In the genomic region with DNA sequence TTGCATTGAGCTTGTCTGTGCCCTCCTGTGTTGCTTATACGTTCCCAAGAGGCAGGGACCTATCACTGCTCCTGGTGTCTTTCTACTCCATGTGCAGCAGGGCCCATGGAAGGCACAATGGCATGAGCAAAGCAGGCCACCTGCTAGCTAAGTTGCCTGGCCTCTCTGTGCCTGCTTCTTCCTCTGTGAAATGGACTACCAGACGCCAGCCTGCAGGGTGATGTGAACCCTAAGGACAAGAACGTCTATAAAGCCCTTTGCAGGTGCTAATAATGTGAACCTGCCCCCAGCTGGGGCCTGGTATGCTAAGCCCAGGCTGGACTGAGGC, we compare ENCODE assay signal across 17 cellular contexts. TPM values are rescaled to one million over a fixed set of nuclear protein-coding genes. Genes with fewer than 3 reads are reported as not detected.
DNase-seq lines count a peak whose midpoint lies in the region; ATAC-seq and TF ChIP-seq lines count a peak whose summit lies in the region.
"Had no signal": no experiment of that assay in that cellular context is flagged by ENCODE, and none has a peak within 500 bp of the region (broad histone marks: within the 10 kb centered on the region; RNA-seq: fewer than 3 reads in every experiment).

No MANE protein-coding gene starts in this region.

- no peak overlapping the region for H3K4ac ChIP-seq in H9 (ENCODE audit: low read depth, low read length)
- H3K4ac ChIP-seq in trophoblast cell (ENCODE audit: low read depth, low read length): no peak overlapping the region

- intact Hi-C loops in activated CD4-positive, alpha-beta memory T cell treated with anti-CD3 and anti-CD28 coated beads for 36 hours (cut with micrococcal nuclease): loop anchor here (10.0 kb wide), 2 partner anchors 254 to 636 kb away; a partner anchor contains a TSS
- intact Hi-C loops in colonic mucosa (cut with DNase I): no loop called here

- H2AK5ac ChIP-seq in H9 (ENCODE audit: insufficient read length, low read length): no peak overlapping the region
- H2AK5ac ChIP-seq in trophoblast cell (ENCODE audit: low read length): no peak overlapping the region

- WGBS in H9 (ENCODE audit: extremely low coverage, insufficient read length, low lambda C conversion rate): no CpG with 5 or more reads among the region's 3 CpGs
- no CpG with 5 or more reads among the region's 3 CpGs for WGBS in trophoblast cell (ENCODE audit: extremely low coverage, insufficient coverage, insufficient read length)

- H3K23ac ChIP-seq in H9 (ENCODE audit: insufficient read length, low read depth, low read length) (no peak overlapping the region), trophoblast cell (ENCODE audit: low read length) (no peak overlapping the region)

- H3K4me2 ChIP-seq in H9 (ENCODE audit: insufficient read depth, insufficient read length, low read length) (no peak overlapping the region), trophoblast cell (ENCODE audit: low read length) (no peak overlapping the region)
- H3K4me2 ChIP-seq: KMS-11 had no signal

- H2BK20ac ChIP-seq in H9 (ENCODE audit: low read depth, low read length, poor library complexity, severe bottlenecking): no peak overlapping the region

- no peak overlapping the region for H4K8ac ChIP-seq in H9 (replicated peaks; ENCODE audit: insufficient read length, low read depth, low read length)
- no peak overlapping the region for H4K8ac ChIP-seq in trophoblast cell (ENCODE audit: low read depth, low read length)

- H3K14ac ChIP-seq in H9 (ENCODE audit: insufficient read depth, low read length): no peak overlapping the region
- no peak overlapping the region for H3K14ac ChIP-seq in trophoblast cell (ENCODE audit: low read length)

- H3K27ac Mint-ChIP-seq in activated CD4-positive, alpha-beta memory T cell treated with anti-CD3 and anti-CD28 coated beads for 36 hours: peak overlapping the region; percentile 9
- H3K27ac Mint-ChIP-seq in activated CD4-positive, alpha-beta memory T cell treated with anti-CD3 and anti-CD28 coated beads, Interleukin-2, amount 10 ng/mL, durations not matched to agents 7 days and 5 days: no peak overlapping the region
- peak overlapping the region in 2 of 3 experiments; percentile 71 to 78; a peak in 3 of 7 replicates for H3K27ac Mint-ChIP-seq in H9

- H2BK120ac ChIP-seq in H9 (ENCODE audit: low read depth, low read length, poor library complexity, severe bottlenecking) (no peak overlapping the region), trophoblast cell (ENCODE audit: insufficient read depth, low read length, poor library complexity) (no peak overlapping the region)

- POLR2A ChIA-PET in activated CD4-positive, alpha-beta memory T cell treated with anti-CD3 and anti-CD28 coated beads for 36 hours (lab: Charles Lee): no interaction called here
- POLR2A ChIA-PET in activated CD4-positive, alpha-beta memory T cell treated with anti-CD3 and anti-CD28 coated beads, Interleukin-2, amount 10 ng/mL, durations not matched to agents 7 days and 5 days (lab: Charles Lee): interaction anchor here (1.5 to 1.6 kb wide), 2 partner anchors 9 to 13 kb away, joined by 4 read pairs; no protein-coding TSS in a partner anchor

- H3K4me1 ChIP-seq in H9 (ENCODE audit: insufficient read depth, low read length) (no peaks in the 10 kb centered on the region; the same call in 1 of the 2 replicates), colonic mucosa (peaks cover 35% of the 10 kb centered on the region), trophoblast cell (ENCODE audit: control insufficient read depth in 1 of 2, insufficient read depth in 2 of 2, low read length in 2 of 2) (peaks cover 8 to 10% of the 10 kb centered on the region in 2 experiments)

- no peaks in the 10 kb centered on the region for H4K20me1 ChIP-seq in H9 (ENCODE audit: control insufficient read depth, insufficient read depth, insufficient read length)

- H3K9ac ChIP-seq in H9 (ENCODE audit: extremely low read depth, insufficient read length, low read length) (no peak overlapping the region), colonic mucosa (ENCODE audit: low read depth in 2 of 2, low read length in 2 of 2) (peak overlapping the region; percentile 12 to 27), trophoblast cell (ENCODE audit: low read length) (no peak overlapping the region)
- H3K9ac ChIP-seq: KMS-11 had no signal

- H3K56ac ChIP-seq in H9 (ENCODE audit: insufficient read length, low read depth, low read length): no peak overlapping the region

- no peak overlapping the region for H4K12ac ChIP-seq in trophoblast cell (ENCODE audit: low read depth, low read length)

- no peak overlapping the region for H2BK15ac ChIP-seq in H9 (ENCODE audit: low read depth, low read length)

- H3K27me3 ChIP-seq in H9 (ENCODE audit: insufficient read depth, low read length) (no peaks in the 10 kb centered on the region), colonic mucosa (no peaks in the 10 kb centered on the region), trophoblast cell (ENCODE audit: insufficient read depth, low read length) (no peaks in the 10 kb centered on the region)
- H3K27me3 ChIP-seq: sigmoid colon had no signal

- H3K9me3 Mint-ChIP-seq in activated CD4-positive, alpha-beta memory T cell treated with anti-CD3 and anti-CD28 coated beads for 36 hours: no peaks in the 10 kb centered on the region
- H3K9me3 Mint-ChIP-seq in activated CD4-positive, alpha-beta memory T cell treated with anti-CD3 and anti-CD28 coated beads, Interleukin-2, amount 10 ng/mL, durations not matched to agents 7 days and 5 days: no peaks in the 10 kb centered on the region
- no peaks in the 10 kb centered on the region; a peak in 2 of 5 replicates for H3K9me3 Mint-ChIP-seq in H9

- no peak overlapping the region for H3K27ac ChIP-seq in H9 (ENCODE audit: insufficient read length, low read depth, low read length)
- H3K27ac ChIP-seq in colonic mucosa: peak overlapping the region; percentile 87
- H3K27ac ChIP-seq in trophoblast cell (ENCODE audit: low read depth, low read length): no peak overlapping the region
- H3K27ac ChIP-seq: KMS-11, sigmoid colon had no signal

- H2BK5ac ChIP-seq in H9 (ENCODE audit: insufficient read length, low read length) (no peak overlapping the region), trophoblast cell (ENCODE audit: low read depth, low read length, poor library complexity) (no peak overlapping the region)

- H3T11ph ChIP-seq in H9 (ENCODE audit: low read length): no peak overlapping the region

- peaks cover 23% of the 10 kb centered on the region for H3K4me1 Mint-ChIP-seq in activated CD4-positive, alpha-beta memory T cell treated with anti-CD3 and anti-CD28 coated beads for 36 hours (ENCODE audit: low read depth)
- peaks cover 26% of the 10 kb centered on the region for H3K4me1 Mint-ChIP-seq in activated CD4-positive, alpha-beta memory T cell treated with anti-CD3 and anti-CD28 coated beads, Interleukin-2, amount 10 ng/mL, durations not matched to agents 7 days and 5 days
- peaks cover 20 to 21% of the 10 kb centered on the region in 2 experiments for H3K4me1 Mint-ChIP-seq in H9

- no peaks in the 10 kb centered on the region for H3K9me3 ChIP-seq in H9 (ENCODE audit: control insufficient read depth, low read depth, low read length)
- H3K9me3 ChIP-seq in colonic mucosa: no peaks in the 10 kb centered on the region
- H3K9me3 ChIP-seq in trophoblast cell (ENCODE audit: insufficient read depth, low read depth, low read length): no peaks in the 10 kb centered on the region
- H3K9me3 ChIP-seq: sigmoid colon had no signal

- no peak overlapping the region for H3K18ac ChIP-seq in H9 (ENCODE audit: insufficient read length, low read depth, low read length)
- peak overlapping the region; percentile 1 for H3K18ac ChIP-seq in trophoblast cell (ENCODE audit: low read length)

- H3K79me2 ChIP-seq in H9 (ENCODE audit: insufficient read depth, low read length) (peaks cover 12% of the 10 kb centered on the region; the same call in 1 of the 2 replicates), trophoblast cell (ENCODE audit: control insufficient read depth, insufficient read depth, low read length, poor library complexity) (peaks cover 11% of the 10 kb centered on the region)

- H2BK12ac ChIP-seq in H9 (ENCODE audit: insufficient read length, low read depth, low read length) (no peak overlapping the region), trophoblast cell (ENCODE audit: low read length) (no peak overlapping the region)

- peaks cover 12% of the 10 kb centered on the region for H3K36me3 ChIP-seq in colonic mucosa
- H3K36me3 ChIP-seq in trophoblast cell (ENCODE audit: control insufficient read depth in 1 of 2, insufficient read depth in 2 of 2, low read length in 2 of 2): peaks cover 28 to 32% of the 10 kb centered on the region in 2 experiments

- peaks cover 19% of the 10 kb centered on the region for H3K36me3 Mint-ChIP-seq in activated CD4-positive, alpha-beta memory T cell treated with anti-CD3 and anti-CD28 coated beads for 36 hours
- H3K36me3 Mint-ChIP-seq in activated CD4-positive, alpha-beta memory T cell treated with anti-CD3 and anti-CD28 coated beads, Interleukin-2, amount 10 ng/mL, durations not matched to agents 7 days and 5 days (ENCODE audit: low read depth): peaks cover 30% of the 10 kb centered on the region
- peaks cover 9 to 39% (median 34%) of the 10 kb centered on the region in 3 experiments for H3K36me3 Mint-ChIP-seq in H9 (ENCODE audit: insufficient read depth in 1 of 3, low read depth in 3 of 3)

- TF ChIP-seq CTCF in H9 (conservative IDR thresholded peaks at IDR 0.05): no peak
- no peak for TF ChIP-seq CTCF in colonic mucosa (IDR thresholded peaks at IDR 0.05)

- H2AFZ ChIP-seq in H9 (ENCODE audit: low read length): no peak overlapping the region
- no peak overlapping the region for H2AFZ ChIP-seq in trophoblast cell (ENCODE audit: insufficient read depth, low read length, poor library complexity)

- H3K23me2 ChIP-seq in H9 (ENCODE audit: insufficient read length, low read depth, low read length, poor library complexity, severe bottlenecking): peaks cover 10% of the 10 kb centered on the region

- CTCF ChIA-PET in activated CD4-positive, alpha-beta memory T cell treated with anti-CD3 and anti-CD28 coated beads for 36 hours (lab: Charles Lee): no interaction called here
- CTCF ChIA-PET in activated CD4-positive, alpha-beta memory T cell treated with anti-CD3 and anti-CD28 coated beads, Interleukin-2, amount 10 ng/mL, durations not matched to agents 7 days and 5 days (lab: Charles Lee): no interaction called here

- H3K79me1 ChIP-seq in H9 (ENCODE audit: insufficient read depth, low read depth, low read length, poor library complexity, severe bottlenecking) (peaks cover 7% of the 10 kb centered on the region), trophoblast cell (ENCODE audit: low read length) (peaks cover 9% of the 10 kb centered on the region)

- no peak for DNase-seq in activated CD4-positive, alpha-beta memory T cell treated with anti-CD3 and anti-CD28 coated beads for 36 hours
- DNase-seq in activated CD4-positive, alpha-beta memory T cell treated with anti-CD3 and anti-CD28 coated beads, Interleukin-2, amount 10 ng/mL, durations not matched to agents 7 days and 5 days: no peak
- DNase-seq in H9: no peak
- no peak for DNase-seq in colonic mucosa
- no peak for DNase-seq in trophoblast cell
- DNase-seq in effector CD8-positive, alpha-beta T cell (lab: John Stamatoyannopoulos, UW): no peak
- no peak for DNase-seq in DMS 273 treated with DMSO at 0.1 percent for 48 hours (lab: John Stamatoyannopoulos, UW)
- DNase-seq: activated CD4-positive, alpha-beta T cell treated with anti-CD3 and anti-CD28 coated beads, Interleukin-2, amount 50 U/mL, for 1 hour; activated effector memory CD4-positive, alpha-beta T cell treated with anti-CD3 and anti-CD28 coated beads, Interleukin-2, amount 50 U/mL, for 16 hours; caudate nucleus; NCI-H187 treated with DMSO at 0.1 percent for 48 hours; NCI-H526 treated with DMSO at 0.1 percent for 48 hours; sigmoid colon; T-helper 9 cell had no signal

- ATAC-seq in GM21447 (IDR thresholded peaks at IDR 0.05; ENCODE audit: unreplicated experiment): no peak

- no peaks in the 10 kb centered on the region for H3K27me3 Mint-ChIP-seq in activated CD4-positive, alpha-beta memory T cell treated with anti-CD3 and anti-CD28 coated beads for 36 hours
- no peaks in the 10 kb centered on the region for H3K27me3 Mint-ChIP-seq in activated CD4-positive, alpha-beta memory T cell treated with anti-CD3 and anti-CD28 coated beads, Interleukin-2, amount 10 ng/mL, durations not matched to agents 7 days and 5 days
- H3K27me3 Mint-ChIP-seq in H9 (ENCODE audit: low read depth): no peaks in the 10 kb centered on the region

- H3K4me3 ChIP-seq in colonic mucosa: no peak overlapping the region
- H3K4me3 ChIP-seq in trophoblast cell (ENCODE audit: low read depth, low read length): no peak overlapping the region
- H3K4me3 ChIP-seq: sigmoid colon had no signal

- H4K91ac ChIP-seq in H9 (ENCODE audit: insufficient read length, low read depth, low read length) (no peak overlapping the region), trophoblast cell (ENCODE audit: low read depth, low read length) (no peak overlapping the region)

- H4K5ac ChIP-seq in H9 (ENCODE audit: insufficient read length, low read depth, low read length): no peak overlapping the region

- H3K4me3 Mint-ChIP-seq in activated CD4-positive, alpha-beta memory T cell treated with anti-CD3 and anti-CD28 coated beads for 36 hours: no peak overlapping the region
- H3K4me3 Mint-ChIP-seq in activated CD4-positive, alpha-beta memory T cell treated with anti-CD3 and anti-CD28 coated beads, Interleukin-2, amount 10 ng/mL, durations not matched to agents 7 days and 5 days: no peak overlapping the region
- H3K4me3 Mint-ChIP-seq in H9: no peak overlapping the region

RNA-seq across cellular contexts. Expression of a gene that starts 4.1 kb away (rescaled TPM):
- total RNA-seq in activated CD4-positive, alpha-beta memory T cell treated with anti-CD3 and anti-CD28 coated beads for 36 hours: 10 to 100 TPM; 94.2 to 99.5 TPM
- total RNA-seq in activated CD4-positive, alpha-beta memory T cell treated with anti-CD3 and anti-CD28 coated beads, Interleukin-2, amount 10 ng/mL, durations not matched to agents 7 days and 5 days: 100 to 1,000 TPM; 115 to 118 TPM
- total RNA-seq in H9 (2021) (87.4 and 99.8 TPM in 2 replicates), colonic mucosa (100 to 1,000 TPM; 188 to 207 TPM)
- 42.2 and 45.8 TPM in 2 replicates for polyA plus RNA-seq in trophoblast cell (2013)

RNA-seq across cellular contexts. Expression of a gene that starts 4.9 kb away (rescaled TPM):
- 100 to 1,000 TPM; 131 TPM for total RNA-seq in activated CD4-positive, alpha-beta memory T cell treated with anti-CD3 and anti-CD28 coated beads for 36 hours
- 10 to 100 TPM; 87.1 to 93.5 TPM for total RNA-seq in activated CD4-positive, alpha-beta memory T cell treated with anti-CD3 and anti-CD28 coated beads, Interleukin-2, amount 10 ng/mL, durations not matched to agents 7 days and 5 days
- total RNA-seq in H9 (2021): 205 and 212 TPM in 2 replicates
- 100 to 1,000 TPM in 1 of 2 donors, 10 to 100 TPM in 1; 71.4 to 142 TPM for total RNA-seq in colonic mucosa
- 81.7 and 84.3 TPM in 2 replicates for polyA plus RNA-seq in trophoblast cell (2013)

RNA-seq across cellular contexts. Expression of a gene that starts 42.0 kb away (rescaled TPM):
- total RNA-seq in activated CD4-positive, alpha-beta memory T cell treated with anti-CD3 and anti-CD28 coated beads for 36 hours: 1 to 10 TPM; 1.1 to 1.2 TPM
- total RNA-seq in activated CD4-positive, alpha-beta memory T cell treated with anti-CD3 and anti-CD28 coated beads, Interleukin-2, amount 10 ng/mL, durations not matched to agents 7 days and 5 days: 1 to 10 TPM in 1 of 2 experiments, under 1 TPM in 1; 0.93 to 2.1 TPM
- total RNA-seq in H9 (2021): 16.4 and 18.1 TPM in 2 replicates
- total RNA-seq in colonic mucosa: 10 to 100 TPM in 1 of 2 donors, 1 to 10 TPM in 1; 7.9 to 10.2 TPM
- 7.1 and 7.5 TPM in 2 replicates for polyA plus RNA-seq in trophoblast cell (2013)

RNA-seq across cellular contexts. Expression of a gene that starts 52.1 kb away (rescaled TPM):
- 10 to 100 TPM; 39.5 to 41.5 TPM for total RNA-seq in activated CD4-positive, alpha-beta memory T cell treated with anti-CD3 and anti-CD28 coated beads for 36 hours
- 10 to 100 TPM; 64.6 to 68.4 TPM for total RNA-seq in activated CD4-positive, alpha-beta memory T cell treated with anti-CD3 and anti-CD28 coated beads, Interleukin-2, amount 10 ng/mL, durations not matched to agents 7 days and 5 days
- total RNA-seq in H9 (2021): 19.5 and 20.5 TPM in 2 replicates
- total RNA-seq in colonic mucosa: 10 to 100 TPM; 16.8 to 50.4 TPM
- polyA plus RNA-seq in trophoblast cell (2013): 14.0 and 15.1 TPM in 2 replicates

RNA-seq across cellular contexts. Expression of a gene that starts 55.7 kb away (rescaled TPM):
- under 1 TPM; 0.19 to 0.31 TPM for total RNA-seq in activated CD4-positive, alpha-beta memory T cell treated with anti-CD3 and anti-CD28 coated beads for 36 hours
- under 1 TPM; 0.30 to 0.33 TPM for total RNA-seq in activated CD4-positive, alpha-beta memory T cell treated with anti-CD3 and anti-CD28 coated beads, Interleukin-2, amount 10 ng/mL, durations not matched to agents 7 days and 5 days
- total RNA-seq in H9 (2021): 0.07 TPM in 1 of 2 replicates, not detected in the other
- total RNA-seq in colonic mucosa: under 1 TPM; 0.16 to 0.20 TPM
- polyA plus RNA-seq in trophoblast cell (2013): 0.03 and 0.04 TPM in 2 replicates
- total RNA-seq: myocyte had no signal

Comparison
In these comparisons a context has a peak if more than half of its experiments do, and no peak if none do; other contexts are left out.
1. H3K9ac ChIP-seq: peak in colonic mucosa (2 of 2); none in H9 (single experiment) and trophoblast cell (single experiment).